Comparison of ENCODE assay signal across 19 cellular contexts in genomic region chr3:44501971-44502370, GRCh38. TPM values are rescaled to one million over a fixed set of nuclear protein-coding genes. Genes with fewer than 3 reads are reported as not detected.
A peak's percentile ranks its signal among the peaks of the same experiment; 100 is the strongest.
DNase-seq lines count a peak whose midpoint lies in the region; ATAC-seq, FAIRE-seq and TF ChIP-seq lines count a peak whose summit lies in the region.
"Had no signal": no experiment of that assay in that cellular context is flagged by ENCODE, and none has a peak within 500 bp of the region (broad histone marks: within the 10 kb centered on the region; RNA-seq: fewer than 3 reads in every experiment).

No MANE protein-coding gene starts in this region.

- TF ChIP-seq EP300 in HepG2 (IDR thresholded peaks at IDR 0.05; ENCODE audit: low read depth in 2 of 2, low read length in 2 of 2) (no peak), HepG2 (CRISPR knock-in tag; IDR thresholded peaks at IDR 0.05; ENCODE audit: borderline replicate concordance) (no peak)

- H3K79me2 ChIP-seq in HepG2 (ENCODE audit: insufficient read depth, low read length) (peaks cover 42% of the 10 kb centered on the region), smooth muscle cell (ENCODE audit: low read depth) (peaks cover 44% of the 10 kb centered on the region), PC-9 (ENCODE audit: low read depth) (no peaks in the 10 kb centered on the region)

- H2AFZ ChIP-seq in HepG2 (ENCODE audit: low read length) (no peak overlapping the region), smooth muscle cell (ENCODE audit: low read depth) (no peak overlapping the region), PC-9 (no peak overlapping the region)
- H2AFZ ChIP-seq: GM23338 had no signal

- no peaks in the 10 kb centered on the region for H3K9me2 ChIP-seq in PC-9 (ENCODE audit: insufficient read depth)

- H3K4me1 ChIP-seq in liver (ENCODE audit: control insufficient read depth in 4 of 4, insufficient read depth in 4 of 4, low read length in 3 of 4) (no peaks in the 10 kb centered on the region), HepG2 (ENCODE audit: insufficient read depth, low read length) (peaks cover 15% of the 10 kb centered on the region), smooth muscle cell (ENCODE audit: low read depth) (no peaks in the 10 kb centered on the region), PC-9 (replicated peaks; ENCODE audit: insufficient read depth) (no peaks in the 10 kb centered on the region)

- peaks cover 2 to 46% (median 35%) of the 10 kb centered on the region in 4 donors for H3K36me3 ChIP-seq in liver (ENCODE audit: control insufficient read depth in 4 of 4, insufficient read depth in 3 of 4, low read depth in 1 of 4, low read length in 3 of 4)
- peaks cover 11 to 50% of the 10 kb centered on the region in 2 experiments; a peak in 4 of 5 replicates for H3K36me3 ChIP-seq in HepG2 (replicated peaks in 1 of 2; ENCODE audit: control insufficient read depth in 1 of 2, insufficient read depth in 2 of 2, low read length in 2 of 2)
- H3K36me3 ChIP-seq in bronchial epithelial cell (ENCODE audit: control insufficient read depth, insufficient read depth, low read length) = peaks cover 3% of the 10 kb centered on the region
- peaks cover 28% of the 10 kb centered on the region for H3K36me3 ChIP-seq in smooth muscle cell (ENCODE audit: low read depth)
- 0 out of 2 replicates have a peak, but pooled peaks cover 4% of the 10 kb centered on the region for H3K36me3 ChIP-seq in PC-9 (ENCODE audit: low read depth)

- POLR2A ChIA-PET in HepG2 (lab: Yijun Ruan, JAX) = interaction anchor here (1.5 kb wide), 1 partner anchor 9 kb away, joined by 3 read pairs; no protein-coding TSS in a partner anchor
- POLR2A ChIA-PET in PC-9 (lab: Charles Lee; ENCODE audit: unreplicated experiment) = no interaction called here

- no peak for TF ChIP-seq CTCF in liver (IDR thresholded peaks at IDR 0.05; ENCODE audit: low read depth, low read length, missing input control)
- no peak for TF ChIP-seq CTCF in HepG2 (CRISPR knock-in tag; IDR thresholded peaks at IDR 0.05)
- no peak for TF ChIP-seq CTCF in bronchial epithelial cell (IDR thresholded peaks at IDR 0.05; ENCODE audit: insufficient read depth, low read length, severe bottlenecking)
- TF ChIP-seq CTCF in smooth muscle cell (IDR thresholded peaks at IDR 0.05; ENCODE audit: borderline replicate concordance, insufficient read depth, poor library complexity, severe bottlenecking) = no peak
- TF ChIP-seq CTCF in PC-9 (conservative IDR thresholded peaks at IDR 0.05) = no peak

- H3K27ac ChIP-seq in liver (ENCODE audit: low read depth in 1 of 2, low read length in 2 of 2) = no peak overlapping the region
- H3K27ac ChIP-seq in HepG2 (ENCODE audit: extremely low read length, insufficient read depth, low read length) = no peak overlapping the region
- peak overlapping the region; percentile 7 for H3K27ac ChIP-seq in smooth muscle cell (ENCODE audit: low read depth)
- no peak overlapping the region for H3K27ac ChIP-seq in PC-9

- 99% methylated on average over 3 of the region's 3 CpGs for WGBS in liver
- WGBS in HepG2 (ENCODE audit: low lambda C conversion rate) = 96% methylated on average over 3 of the region's 3 CpGs
- WGBS in smooth muscle cell (ENCODE audit: low lambda C conversion rate) = 61% methylated on average over 3 of the region's 3 CpGs

- FAIRE-seq in HepG2 (lab: Jason Lieb, UNC) (no peak), bronchial epithelial cell (lab: Jason Lieb, UNC) (no peak)
- FAIRE-seq: G401.6, GM12891 had no signal

- TF ChIP-seq POLR2A in HepG2 (IDR thresholded peaks at IDR 0.05; ENCODE audit: insufficient read depth in 1 of 2, low read depth in 2 of 2, low read length in 2 of 2) = no peak

- H3K9me3 ChIP-seq in liver (ENCODE audit: control insufficient read depth in 4 of 4, low read length in 3 of 4) (peaks cover 30 to 47% (median 42%) of the 10 kb centered on the region in 4 donors), HepG2 (ENCODE audit: low read length) (peaks cover 35% of the 10 kb centered on the region), smooth muscle cell (replicated peaks; ENCODE audit: low read depth) (peaks cover 15% of the 10 kb centered on the region), PC-9 (ENCODE audit: insufficient read depth, low read depth) (peaks cover 30% of the 10 kb centered on the region)

- DNase-seq in HepG2 (ENCODE audit: low spot score) = no peak
- DNase-seq in bronchial epithelial cell (ENCODE audit: low read depth) = peak; percentile 55
- no peak for DNase-seq in smooth muscle cell (lab: John Stamatoyannopoulos, UW; ENCODE audit: unreplicated experiment)
- no peak for DNase-seq in PC-9
- no peak for DNase-seq in DMS79 treated with DMSO at 0.1 percent for 48 hours (lab: John Stamatoyannopoulos, UW)
- no peak for DNase-seq in CD1c-positive myeloid dendritic cell (ENCODE audit: extremely low spot score)
- DNase-seq: 8988T; AML-193; C1 segment of cervical spinal cord; CD4-positive, alpha-beta memory T cell; DMS79; EL; H7 had no signal

- no peak overlapping the region for H3K4me2 ChIP-seq in HepG2 (ENCODE audit: low read depth, low read length)
- no peak overlapping the region for H3K4me2 ChIP-seq in smooth muscle cell
- no peak overlapping the region for H3K4me2 ChIP-seq in PC-9
- H3K4me2 ChIP-seq: GM23338 had no signal

- H3F3A ChIP-seq in smooth muscle cell (ENCODE audit: low read depth) (no peaks in the 10 kb centered on the region), PC-9 (ENCODE audit: insufficient read depth, low read depth) (no peaks in the 10 kb centered on the region)

- in situ Hi-C loops in HepG2 (cut with HindIII; ENCODE audit: extremely low pct_ligation_motif_present, low pct_unique_long_range_greater_than_20kb) = no loop called here

- CTCF ChIA-PET in HepG2 (lab: Yijun Ruan, JAX; ENCODE audit: low intra/inter-chr PET ratio, low total read pairs) = no interaction called here
- CTCF ChIA-PET in PC-9 (lab: Charles Lee) = no interaction called here

- TF ChIP-seq RAD21 in liver (IDR thresholded peaks at IDR 0.05) (no peak), HepG2 (CRISPR knock-in tag; IDR thresholded peaks at IDR 0.05) (no peak)

- H3K9ac ChIP-seq in liver (ENCODE audit: low read depth in 1 of 2, low read length in 2 of 2) = no peak overlapping the region
- no peak overlapping the region for H3K9ac ChIP-seq in HepG2 (ENCODE audit: insufficient read depth, low read depth, low read length)
- no peak overlapping the region for H3K9ac ChIP-seq in smooth muscle cell (ENCODE audit: low read depth)

- H3K4me3 ChIP-seq in liver (ENCODE audit: low read depth in 1 of 3, low read length in 3 of 3) (peak overlapping the region in 2 of 3 donors; percentile 51 to 55), HepG2 (replicated peaks in 1 of 3; ENCODE audit: insufficient read depth in 1 of 3, low read depth in 2 of 3, low read length in 3 of 3) (no peak overlapping the region), bronchial epithelial cell (ENCODE audit: low read depth, low read length) (no peak overlapping the region), smooth muscle cell (no peak overlapping the region), PC-9 (no peak overlapping the region)
- H3K4me3 ChIP-seq: GM23338 had no signal

- no TSS peak for BruUV-seq in HepG2 (replicated peaks; lab: Mats Ljungman, UMichigan)
- BruUV-seq in PC-9 (replicated peaks; lab: Mats Ljungman, UMichigan) = no TSS peak

- ATAC-seq in HepG2 (no peak), esophagus mucosa (peak; percentile 65)
- ATAC-seq: GM23338 had no signal

- intact Hi-C loops in HepG2 (cut with micrococcal nuclease; ENCODE audit: unreplicated experiment) (no loop called here), PC-9 (cut with micrococcal nuclease; ENCODE audit: unreplicated experiment) (no loop called here)

- H4K20me1 ChIP-seq in HepG2 (ENCODE audit: insufficient read depth, low read length) (0 out of 2 replicates have a peak, but pooled peaks cover 2% of the 10 kb centered on the region), smooth muscle cell (ENCODE audit: low read depth) (no peaks in the 10 kb centered on the region), PC-9 (ENCODE audit: insufficient read depth) (no peaks in the 10 kb centered on the region)

- H3K27me3 ChIP-seq in liver (ENCODE audit: control insufficient read depth in 4 of 4, insufficient read depth in 4 of 4, low read length in 3 of 4) (no peaks in the 10 kb centered on the region), HepG2 (ENCODE audit: control insufficient read depth in 1 of 2, insufficient read depth in 2 of 2, low read length in 2 of 2) (no peaks in the 10 kb centered on the region), bronchial epithelial cell (ENCODE audit: control insufficient read depth, insufficient read depth, low read length) (no peaks in the 10 kb centered on the region), smooth muscle cell (ENCODE audit: low read depth) (no peaks in the 10 kb centered on the region), PC-9 (ENCODE audit: insufficient read depth, low read depth) (no peaks in the 10 kb centered on the region)

RNA-seq across cellular contexts. Expression of gene ZNF445, which starts 24.5 kb away (rescaled TPM):
- 1 to 10 TPM; 7.6 to 8.7 TPM for total RNA-seq in liver
- polyA plus RNA-seq in liver = 1 to 10 TPM; 2.1 to 2.2 TPM
- 10.3 and 11.8 TPM in 2 replicates for total RNA-seq in HepG2 (2016; rRNA removed; fragmentation: Illumina TruSeq; extraction: Trizol)
- total RNA-seq in HepG2 (2016; cell fraction: cytosol; rRNA removed; fragmentation: Illumina TruSeq; extraction: Trizol; ENCODE audit: low read depth) = 4.8 and 8.2 TPM in 2 replicates
- total RNA-seq in HepG2 (2016; cell fraction: insoluble cytoplasmic fraction; rRNA removed; fragmentation: Illumina TruSeq; extraction: Trizol) = 10.6 and 11.9 TPM in 2 replicates
- 3.9 and 4.0 TPM in 2 replicates for total RNA-seq in HepG2 (2016; cell fraction: membrane; rRNA removed; fragmentation: Illumina TruSeq; extraction: Trizol)
- 12.8 and 14.4 TPM in 2 replicates for total RNA-seq in HepG2 (2016; cell fraction: nucleus; rRNA removed; fragmentation: Illumina TruSeq; extraction: Trizol)
- polyA plus RNA-seq in HepG2 (2011; rRNA removed) = 4.4 and 5.3 TPM in 2 replicates
- 1.9 and 2.2 TPM in 2 replicates for polyA plus RNA-seq in HepG2 (2011; cell fraction: cytosol; rRNA removed)
- 10.1 and 12.2 TPM in 2 replicates for polyA plus RNA-seq in HepG2 (2011; cell fraction: nucleus; rRNA removed)
- 4.4 and 5.3 TPM in 2 replicates for polyA plus RNA-seq in HepG2 (2012)
- polyA plus RNA-seq in HepG2 (2016; cell fraction: cytosol; fragmentation: Illumina TruSeq; extraction: Trizol; ENCODE audit: low read depth) = 0.20 TPM in 2 replicates
- polyA plus RNA-seq in HepG2 (2016; cell fraction: insoluble cytoplasmic fraction; fragmentation: Illumina TruSeq; extraction: Trizol; ENCODE audit: low read depth) = 4.7 TPM in 2 replicates
- 0.71 and 0.95 TPM in 2 replicates for polyA plus RNA-seq in HepG2 (2016; cell fraction: membrane; fragmentation: Illumina TruSeq; extraction: Trizol; ENCODE audit: low read depth)
- polyA plus RNA-seq in HepG2 (2016; cell fraction: nucleus; fragmentation: Illumina TruSeq; extraction: Trizol; ENCODE audit: insufficient read depth, low read depth) = 22.5 and 25.6 TPM in 2 replicates
- polyA minus RNA-seq in HepG2 (2011; rRNA and poly(A)+ RNA removed; ENCODE audit: low replicate concordance) = 12.7 and 16.2 TPM in 2 replicates
- 5.2 and 5.8 TPM in 2 replicates for polyA minus RNA-seq in HepG2 (2011; cell fraction: cytosol; rRNA and poly(A)+ RNA removed)
- 19.8 and 20.3 TPM in 2 replicates for polyA minus RNA-seq in HepG2 (2011; cell fraction: nucleus; rRNA and poly(A)+ RNA removed)
- total RNA-seq in bronchial epithelial cell = 4.2 and 5.8 TPM in 2 replicates
- total RNA-seq in esophagus mucosa = 5.8 TPM
- total RNA-seq in smooth muscle cell = 8.5 and 10.7 TPM in 2 replicates
- polyA plus RNA-seq in smooth muscle cell = 4.7 and 6.1 TPM in 2 replicates
- 15.9 and 20.3 TPM in 2 replicates for total RNA-seq in PC-9 (2021)

RNA-seq across cellular contexts. Expression of gene ZKSCAN7, which starts 53.0 kb away (rescaled TPM):
- 1 to 10 TPM; 3.2 to 4.4 TPM for total RNA-seq in liver
- 1 to 10 TPM; 1.1 to 1.2 TPM for polyA plus RNA-seq in liver
- total RNA-seq in HepG2 (2016; rRNA removed; fragmentation: Illumina TruSeq; extraction: Trizol) = 3.3 and 3.8 TPM in 2 replicates
- total RNA-seq in HepG2 (2016; cell fraction: cytosol; rRNA removed; fragmentation: Illumina TruSeq; extraction: Trizol; ENCODE audit: low read depth) = 1.0 and 1.1 TPM in 2 replicates
- total RNA-seq in HepG2 (2016; cell fraction: insoluble cytoplasmic fraction; rRNA removed; fragmentation: Illumina TruSeq; extraction: Trizol) = 3.2 and 3.9 TPM in 2 replicates
- total RNA-seq in HepG2 (2016; cell fraction: membrane; rRNA removed; fragmentation: Illumina TruSeq; extraction: Trizol) = 1.5 and 1.8 TPM in 2 replicates
- 6.5 and 7.5 TPM in 2 replicates for total RNA-seq in HepG2 (2016; cell fraction: nucleus; rRNA removed; fragmentation: Illumina TruSeq; extraction: Trizol)
- 2.3 and 3.5 TPM in 2 replicates for polyA plus RNA-seq in HepG2 (2011; rRNA removed)
- 2.3 and 2.4 TPM in 2 replicates for polyA plus RNA-seq in HepG2 (2011; cell fraction: cytosol; rRNA removed)
- polyA plus RNA-seq in HepG2 (2011; cell fraction: nucleus; rRNA removed) = 5.4 and 6.9 TPM in 2 replicates
- polyA plus RNA-seq in HepG2 (2012) = 1.1 and 1.4 TPM in 2 replicates
- polyA plus RNA-seq in HepG2 (2016; cell fraction: cytosol; fragmentation: Illumina TruSeq; extraction: Trizol; ENCODE audit: low read depth) = 0.37 and 0.38 TPM in 2 replicates
- polyA plus RNA-seq in HepG2 (2016; cell fraction: insoluble cytoplasmic fraction; fragmentation: Illumina TruSeq; extraction: Trizol; ENCODE audit: low read depth) = 1.8 and 2.4 TPM in 2 replicates
- polyA plus RNA-seq in HepG2 (2016; cell fraction: membrane; fragmentation: Illumina TruSeq; extraction: Trizol; ENCODE audit: low read depth) = 0.55 and 0.88 TPM in 2 replicates
- polyA plus RNA-seq in HepG2 (2016; cell fraction: nucleus; fragmentation: Illumina TruSeq; extraction: Trizol; ENCODE audit: insufficient read depth, low read depth) = 6.0 and 7.0 TPM in 2 replicates
- 2.6 TPM in 1 of 2 replicates, not detected in the other for polyA minus RNA-seq in HepG2 (2011; rRNA and poly(A)+ RNA removed; ENCODE audit: low replicate concordance)
- polyA minus RNA-seq in HepG2 (2011; cell fraction: cytosol; rRNA and poly(A)+ RNA removed) = 2.1 and 2.2 TPM in 2 replicates
- polyA minus RNA-seq in HepG2 (2011; cell fraction: nucleus; rRNA and poly(A)+ RNA removed) = 7.1 and 8.8 TPM in 2 replicates
- 2.2 and 2.9 TPM in 2 replicates for total RNA-seq in bronchial epithelial cell
- 0.76 TPM for total RNA-seq in esophagus mucosa
- 5.6 and 10.6 TPM in 2 replicates for total RNA-seq in smooth muscle cell
- polyA plus RNA-seq in smooth muscle cell = 3.7 and 4.6 TPM in 2 replicates
- total RNA-seq in PC-9 (2021) = 0.83 TPM in 2 replicates
- total RNA-seq: HT-29 had no signal

Comparison
In these comparisons a context has a peak if more than half of its experiments do, and no peak if none do; other contexts are left out.
1. H3K4me3 ChIP-seq: peak in liver (2 of 3); none in HepG2 (0 of 3), bronchial epithelial cell (single experiment), smooth muscle cell (single experiment) and PC-9 (single experiment).